In genomic region chr2:104179644-104180043, GRCh38 we compare ENCODE assay signal across 27 cellular contexts.
"Had no signal": no experiment of that assay in that cellular context is flagged by ENCODE, and none has a peak within 500 bp of the region (broad histone marks: within the 10 kb centered on the region; RNA-seq: fewer than 3 reads in every experiment).

No MANE protein-coding gene starts in this region.

- H3K4me1 ChIP-seq: stomach, suprapubic skin, testis, thyroid gland, tibial artery, tibial nerve, transverse colon, upper lobe of right lung, uterus, vagina had no signal

- H3K27me3 ChIP-seq: stomach, suprapubic skin, testis, thyroid gland, tibial artery, tibial nerve, transverse colon, upper lobe of left lung, upper lobe of right lung, uterus, vagina had no signal

- H3K27ac ChIP-seq: stomach, suprapubic skin, testis, thoracic aorta, thyroid gland, tibial artery, tibial nerve, transverse colon, upper lobe of left lung, upper lobe of right lung, uterus, vagina had no signal

- H3K36me3 ChIP-seq: stomach, suprapubic skin, thoracic aorta, thyroid gland, tibial artery, tibial nerve, transverse colon, upper lobe of left lung, upper lobe of right lung, uterus, vagina had no signal

- H3K4me3 ChIP-seq: stomach, suprapubic skin, testis, thoracic aorta, thyroid gland, tibial artery, tibial nerve, transverse colon, upper lobe of left lung, upper lobe of right lung, uterus, vagina had no signal

- DNase-seq: stimulated activated CD4-positive, alpha-beta T cell treated with anti-CD3 and anti-CD28 coated beads, Interleukin-2, amount 100 ng/mL, for 48 hours; stimulated activated CD4-positive, alpha-beta T cell treated with anti-CD3 and anti-CD28 coated beads, Interleukin-4, amount 100 ng/mL, for 1 hour; stimulated activated CD4-positive, alpha-beta T cell treated with anti-CD3 and anti-CD28 coated beads, Interleukin-4, amount 100 ng/mL, for 24 hours; stimulated activated CD4-positive, alpha-beta T cell treated with anti-CD3 and anti-CD28 coated beads, Interleukin-4, amount 100 ng/mL, for 4 hours; stimulated activated CD8-positive, alpha-beta memory T cell treated with anti-CD3 and anti-CD28 coated beads, Interleukin-4, amount 100 ng/mL, for 48 hours; stimulated activated naive B cell treated with anti-CD40 and anti-IgM and Interleukin-4, amounts not matched to agents 10 μg/mL and 1 μg/mL and 100 μg/mL, for 72 hours; stimulated activated naive CD4-positive, alpha-beta T cell; stimulated activated naive CD4-positive, alpha-beta T cell treated with Interleukin-2 at 50 U/mL for 16 hours; stimulated activated naive CD8-positive, alpha-beta T cell treated with anti-CD3 and anti-CD28 coated beads, Interleukin-15, amount 100 ng/mL, for 72 hours; stimulated activated naive CD8-positive, alpha-beta T cell treated with anti-CD3 and anti-CD28 coated beads, Interleukin-15, Interleukin-2, amounts not matched to agents 100 U/mL and 50 U/mL, for 24 hours; stomach; substantia nigra; testis; thyroid gland; tibial artery; transverse colon; trophoblast cell; upper lobe of left lung; upper lobe of right lung; uterus had no signal

- FAIRE-seq: urothelium cell line had no signal

- ATAC-seq: stimulated activated effector memory CD8-positive, alpha-beta T cell treated with anti-CD3 and anti-CD28 coated beads, Interleukin-12 subunit alpha, Interleukin-12 subunit beta, amount 100 ng/mL, for 72 hours; stimulated activated memory B cell treated with anti-CD40 and anti-IgM and Interleukin-4, amounts not matched to agents 10 μg/mL and 1 μg/mL and 100 μg/mL, for 72 hours; stimulated activated naive B cell treated with anti-CD40 and anti-IgM and Interleukin-4, amounts not matched to agents 10 μg/mL and 1 μg/mL and 100 μg/mL, for 72 hours; stimulated activated naive CD8-positive, alpha-beta T cell treated with anti-CD3 and anti-CD28 coated beads, Interleukin-15, amount 100 ng/mL, for 72 hours; stimulated activated naive CD8-positive, alpha-beta T cell treated with anti-CD3 and anti-CD28 coated beads, Interleukin-15, Interleukin-2, amounts not matched to agents 100 U/mL and 50 U/mL, for 24 hours; upper lobe of right lung had no signal

- H3K9me3 ChIP-seq: suprapubic skin, testis, thyroid gland, upper lobe of right lung, uterus had no signal
